In the genomic region with DNA sequence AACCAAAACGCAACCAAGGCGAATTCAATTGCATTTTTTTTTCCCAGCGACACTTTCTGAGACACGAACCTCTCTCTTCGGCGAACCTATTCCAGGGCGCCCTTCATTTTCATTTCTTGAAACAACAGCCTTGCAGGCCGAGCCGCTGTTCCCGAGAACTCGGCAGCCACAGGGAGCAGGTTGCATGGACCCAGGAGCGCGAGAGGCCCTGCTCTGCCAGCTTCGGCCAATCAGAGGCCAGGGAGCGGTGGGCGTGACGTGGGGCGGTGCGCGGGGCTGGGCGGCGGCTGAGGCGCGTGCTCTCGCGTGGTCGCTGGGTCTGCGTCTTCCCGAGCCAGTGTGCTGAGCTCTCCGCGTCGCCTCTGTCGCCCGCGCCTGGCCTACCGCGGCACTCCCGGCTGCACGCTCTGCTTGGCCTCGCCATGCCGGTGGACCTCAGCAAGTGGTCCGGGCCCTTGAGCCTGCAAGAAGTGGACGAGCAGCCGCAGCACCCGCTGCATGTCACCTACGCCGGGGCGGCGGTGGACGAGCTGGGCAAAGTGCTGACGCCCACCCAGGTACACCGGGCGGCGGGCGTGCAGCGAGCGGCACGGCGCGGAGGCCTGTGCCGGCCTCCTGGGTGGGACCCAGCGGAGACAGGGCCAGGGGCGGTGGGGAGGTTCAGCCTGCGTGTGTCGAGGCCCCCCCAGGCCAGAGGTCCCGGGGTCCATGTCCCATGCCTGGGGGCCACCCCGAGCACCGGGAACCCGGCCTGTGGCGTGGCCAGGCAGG, we compare ENCODE assay signal across 8 cellular contexts. TPM values are rescaled to one million over a fixed set of nuclear protein-coding genes. Genes with fewer than 3 reads are reported as not detected.
DNase-seq lines count a peak whose midpoint lies in the region; ATAC-seq and TF ChIP-seq lines count a peak whose summit lies in the region.

A gene (plus strand): TSS at position 337 of the 771 bp plus-strand sequence. CDS start 86 bp downstream, at position 423.

- H3K36me3 ChIP-seq in heart right ventricle (peaks cover 0 to 33% (median 15%) of the 10 kb centered on the region in 9 donors), upper lobe of left lung (peaks cover 12 to 32% (median 18%) of the 10 kb centered on the region in 4 donors)

- H3K9me3 ChIP-seq in heart right ventricle (no peaks in the 10 kb centered on the region), upper lobe of left lung (no peaks in the 10 kb centered on the region)

- H3K27ac ChIP-seq in heart right ventricle (peak within 1 kb of the TSS; percentile 60 to 95 (median 88)), upper lobe of left lung (peak within 1 kb of the TSS; percentile 88 to 90 (median 90))

- intact Hi-C loops in T-helper 1 cell treated with Interleukin-12 subunit alpha and Interleukin-12 subunit beta and Interleukin-4 antibody, amounts not matched to agents 30 ng/mL and 1 ng/mL, for 36 hours (cut with micrococcal nuclease), result loop anchor here (1.0 to 5.0 kb wide), 7 partner anchors 15 to 261 kb away; a partner anchor contains a TSS
- intact Hi-C loops in heart right ventricle (cut with DNase I), result loop anchor here in 4 of 10 donors (5.0 to 10.0 kb wide), 2 partner anchors 71 to 74 kb away; a partner anchor contains a TSS
- intact Hi-C loops in posterior vena cava (cut with DNase I), result no loop called here

- peak in 1 of 4 donors; percentile 60 for TF ChIP-seq EP300 in upper lobe of left lung (IDR thresholded peaks at IDR 0.05)

- no peak for TF ChIP-seq CTCF in GM12875 (IDR thresholded peaks at IDR 0.05; ENCODE audit: borderline replicate concordance, insufficient read depth, low read depth, low read length)
- peak in 2 of 9 donors; percentile 13 to 27 for TF ChIP-seq CTCF in heart right ventricle (IDR thresholded peaks at IDR 0.05)
- TF ChIP-seq CTCF in upper lobe of left lung (IDR thresholded peaks at IDR 0.05), result peak in 3 of 6 experiments; percentile 24 to 29 (median 26)

- ATAC-seq in HG02763 (IDR thresholded peaks at IDR 0.05; ENCODE audit: unreplicated experiment) (peak; percentile 96), heart right ventricle (peak; percentile 98 to 100 (median 99)), upper lobe of left lung (ENCODE audit: low FRiP score in 2 of 2) (peak; percentile 99 to 100)

- H3K27me3 ChIP-seq in heart right ventricle (no peaks in the 10 kb centered on the region), upper lobe of left lung (no peaks in the 10 kb centered on the region)

- H3K4me3 ChIP-seq in GM12875 (ENCODE audit: low read depth, low read length) (peak within 1 kb of the TSS; percentile 92), heart right ventricle (peak within 1 kb of the TSS; percentile 62 to 97 (median 92)), upper lobe of left lung (peak within 1 kb of the TSS; percentile 66 to 98 (median 90))

- DNase-seq in NCI-H1436 treated with DMSO at 0.1 percent for 48 hours (lab: John Stamatoyannopoulos, UW) (peak; percentile 46), amniotic epithelial cell (ENCODE audit: low read depth) (peak; percentile 80), heart right ventricle (peak; percentile 95 to 97), posterior vena cava (ENCODE audit: low spot score) (peak; percentile 98), upper lobe of left lung (peak; percentile 97 to 99)

- peak in 2 of 4 donors; percentile 90 to 96 for TF ChIP-seq POLR2A in upper lobe of left lung (IDR thresholded peaks at IDR 0.05)

- peaks cover 0 to 41% (median 20%) of the 10 kb centered on the region in 9 donors for H3K4me1 ChIP-seq in heart right ventricle
- peaks cover 9 to 30% (median 25%) of the 10 kb centered on the region in 4 donors for H3K4me1 ChIP-seq in upper lobe of left lung

- 1% methylated on average over 68 to 70 of the region's 70 CpGs for WGBS in heart right ventricle, 2 donors
- WGBS in upper lobe of left lung, 2 donors, result 0% methylated on average over 13 to 41 of the region's 70 CpGs

RNA-seq across cellular contexts. Expression of the gene that starts here (rescaled TPM):
- 108 and 111 TPM in 2 replicates for total RNA-seq in T-helper 1 cell treated with Interleukin-12 subunit alpha and Interleukin-12 subunit beta and Interleukin-4 antibody, amounts not matched to agents 30 ng/mL and 1 ng/mL, for 36 hours
- total RNA-seq in heart right ventricle (100 to 1,000 TPM; 310 to 552 (median 467) TPM), posterior vena cava (100 to 1,000 TPM; 134 to 156 TPM), upper lobe of left lung (100 to 1,000 TPM in 5 of 6 donors, 10 to 100 TPM in 1; 92.2 to 432 (median 214) TPM)
- 100 to 1,000 TPM; 273 to 535 TPM for polyA plus RNA-seq in heart right ventricle

Comparison
In these comparisons a context has a peak if more than half of its experiments do, and no peak if none do; other contexts are left out.
1. Peak in every context shown above with its lines: DNase-seq, ATAC-seq, H3K4me3 ChIP-seq and H3K27ac ChIP-seq.
2. DNase-seq: peak in every context shown above with its lines; median percentile 98 in posterior vena cava; 98 in upper lobe of left lung; 96 in heart right ventricle; 80 in amniotic epithelial cell; 46 in NCI-H1436 treated with DMSO at 0.1 percent for 48 hours.